8 cellular contexts compared by ENCODE assay signal in genomic region chr22:39502789-39503464, GRCh38. TPM values are rescaled to one million over a fixed set of nuclear protein-coding genes. Genes with fewer than 3 reads are reported as not detected.
DNase-seq lines count a peak whose midpoint lies in the region; ATAC-seq and TF ChIP-seq lines count a peak whose summit lies in the region.

No MANE protein-coding gene starts in this region.

- peaks cover 54% of the 10 kb centered on the region for H3K79me2 ChIP-seq in Loucy (ENCODE audit: insufficient read depth, low read length)

- H3K9ac ChIP-seq in Loucy (ENCODE audit: low read depth, low read length, poor library complexity, severe bottlenecking) = peak overlapping the region; percentile 96

- no peaks in the 10 kb centered on the region for H3K9me2 ChIP-seq in Loucy (replicated peaks; ENCODE audit: low read depth, low read length)

- intact Hi-C loops in CD8-positive, alpha-beta T cell (cut with DNase I, micrococcal nuclease) = loop anchor here (1.0 kb wide), 4 partner anchors 17 to 541 kb away; partner anchors contain the start of genes ATF4 (in 2 of the 2), RPS19BP1 (in 2 of the 2) and TAB1 (in 1 of the 2)

- peak overlapping the region; percentile 64 for H3K27ac ChIP-seq in CD8-positive, alpha-beta T cell (ENCODE audit: low read depth, low read length)
- H3K27ac ChIP-seq in muscle layer of duodenum (ENCODE audit: low read length) = peak overlapping the region; percentile 77

- H3K9me3 Mint-ChIP-seq in CD8-positive, alpha-beta T cell = no peaks in the 10 kb centered on the region
- H3K9me3 Mint-ChIP-seq in chondrocyte (ENCODE audit: low read depth) = no peaks in the 10 kb centered on the region

- POLR2A ChIA-PET in CD8-positive, alpha-beta T cell (lab: Charles Lee) = interaction anchor here (1.2 to 2.8 kb wide), 8 partner anchors 13 to 184 kb away, joined by 3 to 20 read pairs (median 8); partner anchors contain the start of genes ATF4, RPL3 and RPS19BP1

- no peak for TF ChIP-seq CTCF in CD8-positive, alpha-beta T cell (IDR thresholded peaks at IDR 0.05)
- TF ChIP-seq CTCF in Loucy (conservative IDR thresholded peaks at IDR 0.05; ENCODE audit: low read length) (no peak), chondrocyte (IDR thresholded peaks at IDR 0.05) (no peak)

- peaks cover 20% of the 10 kb centered on the region for H4K20me1 ChIP-seq in Loucy (ENCODE audit: insufficient read depth, low read length, poor library complexity, severe bottlenecking)

- H2AFZ ChIP-seq in Loucy (ENCODE audit: low read length) = peak overlapping the region; percentile 29; the same call in 1 of the 2 replicates

- peaks cover 39% of the 10 kb centered on the region for H3K36me3 Mint-ChIP-seq in CD8-positive, alpha-beta T cell
- H3K36me3 Mint-ChIP-seq in chondrocyte (ENCODE audit: low read depth) = peaks cover 19% of the 10 kb centered on the region

- peak overlapping the region; percentile 80 for H3K4me3 ChIP-seq in CD8-positive, alpha-beta T cell (ENCODE audit: low read depth, low read length)
- peak overlapping the region; percentile 96 for H3K4me3 ChIP-seq in Loucy (ENCODE audit: low read length, poor library complexity, severe bottlenecking)
- H3K4me3 ChIP-seq in muscle layer of duodenum (ENCODE audit: low read depth in 1 of 2, low read length in 2 of 2) = peak overlapping the region; percentile 86 to 98

- no peaks in the 10 kb centered on the region for H3K9me3 ChIP-seq in CD8-positive, alpha-beta T cell (ENCODE audit: low read length)
- H3K9me3 ChIP-seq in Loucy (ENCODE audit: insufficient read depth, low read depth, low read length) = no peaks in the 10 kb centered on the region
- no peaks in the 10 kb centered on the region for H3K9me3 ChIP-seq in muscle layer of duodenum (ENCODE audit: control insufficient read depth in 1 of 2, low read length in 2 of 2)

- H3K27me3 ChIP-seq in CD8-positive, alpha-beta T cell (ENCODE audit: insufficient read depth, low read length) = no peaks in the 10 kb centered on the region
- H3K27me3 ChIP-seq in Loucy (ENCODE audit: insufficient read depth, low read length, poor library complexity, severe bottlenecking) = no peaks in the 10 kb centered on the region
- H3K27me3 ChIP-seq in muscle layer of duodenum (ENCODE audit: low read depth, low read length) = no peaks in the 10 kb centered on the region

- ATAC-seq in CD8-positive, alpha-beta T cell = no peak
- no peak for ATAC-seq in HG03571 (IDR thresholded peaks at IDR 0.05; ENCODE audit: unreplicated experiment)
- ATAC-seq in GM18870 (IDR thresholded peaks at IDR 0.05; ENCODE audit: unreplicated experiment) = no peak

- peak overlapping the region; percentile 97 for H3K4me3 Mint-ChIP-seq in CD8-positive, alpha-beta T cell
- H3K4me3 Mint-ChIP-seq in chondrocyte (ENCODE audit: unreplicated experiment) = peak overlapping the region; percentile 98

- CTCF ChIA-PET in CD8-positive, alpha-beta T cell (lab: Charles Lee) = interaction anchor here (1.4 to 5.4 kb wide), 5 partner anchors 10 to 103 kb away, joined by 5 to 35 read pairs (median 13); partner anchors contain the start of gene TAB1

- H3K4me2 ChIP-seq in Loucy (ENCODE audit: low read depth, low read length, poor library complexity, severe bottlenecking) = peak overlapping the region; percentile 98

- peaks cover 30% of the 10 kb centered on the region for H3K4me1 ChIP-seq in CD8-positive, alpha-beta T cell (ENCODE audit: insufficient read depth, low read length)
- H3K4me1 ChIP-seq in Loucy (ENCODE audit: insufficient read depth, low read length, poor library complexity, severe bottlenecking) = peaks cover 26% of the 10 kb centered on the region
- H3K4me1 ChIP-seq in muscle layer of duodenum (ENCODE audit: control insufficient read depth in 1 of 2, insufficient read depth in 2 of 2, low read length in 2 of 2) = peaks cover 20 to 27% of the 10 kb centered on the region in 2 donors

- H3K36me3 ChIP-seq in CD8-positive, alpha-beta T cell (ENCODE audit: insufficient read depth, low read length) = peaks cover 30% of the 10 kb centered on the region
- H3K36me3 ChIP-seq in Loucy (ENCODE audit: insufficient read depth, low read length) = peaks cover 26% of the 10 kb centered on the region; the same call in 1 of the 2 replicates
- H3K36me3 ChIP-seq in muscle layer of duodenum (ENCODE audit: control insufficient read depth in 1 of 2, insufficient read depth in 2 of 2, low read length in 2 of 2) = peaks cover 29 to 36% of the 10 kb centered on the region in 2 donors

- H3K27ac Mint-ChIP-seq in CD8-positive, alpha-beta T cell = peak overlapping the region; percentile 92
- peak overlapping the region; percentile 79 for H3K27ac Mint-ChIP-seq in chondrocyte (ENCODE audit: unreplicated experiment)

- no peaks in the 10 kb centered on the region for H3K27me3 Mint-ChIP-seq in CD8-positive, alpha-beta T cell (ENCODE audit: low read depth)
- no peaks in the 10 kb centered on the region for H3K27me3 Mint-ChIP-seq in chondrocyte (ENCODE audit: low read depth)

- H3K4me1 Mint-ChIP-seq in CD8-positive, alpha-beta T cell (ENCODE audit: low read depth) = peaks cover 43% of the 10 kb centered on the region
- H3K4me1 Mint-ChIP-seq in chondrocyte (ENCODE audit: low read depth) = peaks cover 17% of the 10 kb centered on the region

- no peak for DNase-seq in CD8-positive, alpha-beta T cell
- DNase-seq in chondrocyte (ENCODE audit: low spot score) = no peak
- DNase-seq in putamen (ENCODE audit: low spot score) = no peak
- no peak for DNase-seq in NCI-H1436 (lab: John Stamatoyannopoulos, UW)

- H3F3A ChIP-seq in Loucy (ENCODE audit: low read depth) = no peaks in the 10 kb centered on the region; the same call in 1 of the 2 replicates

RNA-seq across cellular contexts. Expression of gene MIEF1, which starts 0.8 kb away (rescaled TPM):
- 10 to 100 TPM; 24.8 to 25.3 TPM for total RNA-seq in CD8-positive, alpha-beta T cell
- 22.7 to 24.0 TPM (median 23.0 TPM) in 3 replicates for total RNA-seq in chondrocyte

RNA-seq across cellular contexts. Expression of gene ATF4, which starts 17.4 kb away (rescaled TPM):
- 100 to 1,000 TPM; 327 to 329 TPM for total RNA-seq in CD8-positive, alpha-beta T cell
- 128 to 541 TPM (median 513 TPM) in 3 replicates for total RNA-seq in chondrocyte

RNA-seq across cellular contexts. Expression of gene RPS19BP1, which starts 29.6 kb away (rescaled TPM):
- total RNA-seq in CD8-positive, alpha-beta T cell = 10 to 100 TPM; 69.0 to 70.5 TPM
- 44.1 to 52.3 TPM (median 47.9 TPM) in 3 replicates for total RNA-seq in chondrocyte

RNA-seq across cellular contexts. Expression of gene MGAT3, which starts 46.1 kb away (rescaled TPM):
- total RNA-seq in CD8-positive, alpha-beta T cell = under 1 TPM in 1 of 2 experiments, not detected in 1; 0.05 TPM
- total RNA-seq in chondrocyte = 3.6 to 6.4 TPM (median 6.1 TPM) in 3 replicates
